Comparison of ENCODE assay signal across 6 cellular contexts in genomic region chr14:22887260-22887989, GRCh38. TPM values are rescaled to one million over a fixed set of nuclear protein-coding genes. Genes with fewer than 3 reads are reported as not detected.
DNase-seq lines count a peak whose midpoint lies in the region; ATAC-seq, FAIRE-seq and TF ChIP-seq lines count a peak whose summit lies in the region.

No MANE protein-coding gene starts in this region.

- in situ Hi-C loops in HAP-1 (cut with MboI; ENCODE audit: low sequenced_read_pairs) = no loop called here

- H3K27ac ChIP-seq in endodermal cell (ENCODE audit: low read depth, low read length) (peak overlapping the region; percentile 97), pancreas (peak overlapping the region; percentile 40 to 77 (median 65))

- 6 to 25% methylated on average over 6 to 11 of the region's 11 CpGs for WGBS in endodermal cell (ENCODE audit: insufficient coverage in 1 of 2, insufficient read length in 1 of 2), 2 experiments
- WGBS in pancreas, 2 donors = 18 to 19% methylated on average over 11 of the region's 11 CpGs

- H3K9me3 Mint-ChIP-seq in endodermal cell = peaks cover 2% of the 10 kb centered on the region

- H3K9me3 ChIP-seq in endodermal cell (ENCODE audit: control insufficient read depth, low read length) = no peaks in the 10 kb centered on the region
- H3K9me3 ChIP-seq in pancreas = no peaks in the 10 kb centered on the region
- H3K9me3 ChIP-seq in HAP-1 = no peaks in the 10 kb centered on the region

- peak overlapping the region; percentile 99 for H3K27ac Mint-ChIP-seq in endodermal cell

- H3K27me3 ChIP-seq in endodermal cell (ENCODE audit: control insufficient read depth, insufficient read depth, low read length, poor library complexity, severe bottlenecking) (peaks cover 4% of the 10 kb centered on the region), pancreas (no peaks in the 10 kb centered on the region), HAP-1 (ENCODE audit: low read depth) (no peaks in the 10 kb centered on the region)

- FAIRE-seq in pancreas (lab: Jason Lieb, UNC) = no peak

- H3K4me3 Mint-ChIP-seq in endodermal cell = peak overlapping the region; percentile 80

- H3K27me3 Mint-ChIP-seq in endodermal cell (ENCODE audit: insufficient read depth) = peaks cover 26% of the 10 kb centered on the region

- ATAC-seq in GM18517 (IDR thresholded peaks at IDR 0.05; ENCODE audit: unreplicated experiment) (peak; percentile 39), HG03280 (IDR thresholded peaks at IDR 0.05; ENCODE audit: unreplicated experiment) (peak; percentile 42), pancreas (peak; percentile 81 to 87 (median 84))

- intact Hi-C loops in pancreas (cut with DNase I) = no loop called here

- peaks cover 3% of the 10 kb centered on the region for H3K36me3 Mint-ChIP-seq in endodermal cell (ENCODE audit: low read depth)

- H3K9ac ChIP-seq in endodermal cell (ENCODE audit: extremely low read depth, low read length, poor library complexity, severe bottlenecking) = peak overlapping the region; percentile 83

- DNase-seq in RKO (ENCODE audit: low spot score) = peak; percentile 87
- DNase-seq in endodermal cell = peak; percentile 89
- peak in 4 of 6 donors; percentile 61 to 83 (median 70) for DNase-seq in pancreas
- no peak for DNase-seq in HAP-1 (ENCODE audit: low spot score in 2 of 2)

- H3K36me3 ChIP-seq in endodermal cell (ENCODE audit: control insufficient read depth, insufficient read depth, low read length) (no peaks in the 10 kb centered on the region), pancreas (no peaks in the 10 kb centered on the region), HAP-1 (replicated peaks) (no peaks in the 10 kb centered on the region)

- H3K4me1 ChIP-seq in endodermal cell (ENCODE audit: control insufficient read depth, insufficient read depth, low read length) (peaks cover 19% of the 10 kb centered on the region), pancreas (peaks cover 0 to 11% (median 5%) of the 10 kb centered on the region in 3 donors), HAP-1 (peaks cover 4% of the 10 kb centered on the region)

- H3K4me3 ChIP-seq in endodermal cell (ENCODE audit: low read length) (peak overlapping the region; percentile 93), pancreas (peak overlapping the region; percentile 39 to 74 (median 59)), HAP-1 (no peak overlapping the region)

- TF ChIP-seq CTCF in endodermal cell (conservative IDR thresholded peaks at IDR 0.05) = no peak
- TF ChIP-seq CTCF in pancreas (IDR thresholded peaks at IDR 0.05) = no peak

- peaks cover 19% of the 10 kb centered on the region for H3K4me1 Mint-ChIP-seq in endodermal cell

RNA-seq across cellular contexts. Expression of gene REM2, which starts 4.4 kb away (rescaled TPM):
- 1 to 10 TPM in 1 of 2 donors, under 1 TPM in 1; 0.77 to 1.2 TPM for total RNA-seq in endodermal cell
- polyA plus RNA-seq in endodermal cell (2013, experiment 1 of 2) = 5.9 TPM
- 5.5 TPM for polyA plus RNA-seq in endodermal cell (2013, experiment 2 of 2)
- total RNA-seq in pancreas = under 1 TPM in 5 of 6 donors, not detected in 1; 0.16 to 0.41 (median 0.28) TPM
- 1 to 10 TPM in 1 of 2 donors, under 1 TPM in 1; 0.72 to 2.5 TPM for polyA plus RNA-seq in pancreas

RNA-seq across cellular contexts. Expression of gene LRP10, which starts 15.9 kb away (rescaled TPM):
- total RNA-seq in endodermal cell (10 to 100 TPM; 28.9 to 41.5 TPM), pancreas (10 to 100 TPM; 49.5 to 86.2 (median 52.5) TPM)
- polyA plus RNA-seq in endodermal cell (2013, experiment 1 of 2) = 21.8 TPM
- polyA plus RNA-seq in endodermal cell (2013, experiment 2 of 2) = 22.8 TPM
- polyA plus RNA-seq in pancreas = 10 to 100 TPM; 14.7 to 22.7 TPM

RNA-seq across cellular contexts. Expression of gene RBM23, which starts 31.5 kb away (rescaled TPM):
- total RNA-seq in endodermal cell = 10 to 100 TPM; 52.0 to 68.6 TPM
- 57.2 TPM for polyA plus RNA-seq in endodermal cell (2013, experiment 1 of 2)
- polyA plus RNA-seq in endodermal cell (2013, experiment 2 of 2) = 52.1 TPM
- 10 to 100 TPM; 20.9 to 39.4 (median 30.6) TPM for total RNA-seq in pancreas
- polyA plus RNA-seq in pancreas = 10 to 100 TPM; 30.4 to 58.6 TPM

RNA-seq across cellular contexts. Expression of gene PRMT5, which starts 41.8 kb away (rescaled TPM):
- total RNA-seq in endodermal cell (100 to 1,000 TPM; 111 to 112 TPM), pancreas (10 to 100 TPM; 16.3 to 31.8 (median 29.2) TPM)
- polyA plus RNA-seq in endodermal cell (2013, experiment 1 of 2) = 114 TPM
- 97.8 TPM for polyA plus RNA-seq in endodermal cell (2013, experiment 2 of 2)
- 10 to 100 TPM; 15.6 to 27.5 TPM for polyA plus RNA-seq in pancreas

RNA-seq across cellular contexts. Expression of gene MMP14, which starts 51.0 kb away (rescaled TPM):
- total RNA-seq in endodermal cell (100 to 1,000 TPM; 181 to 220 TPM), pancreas (100 to 1,000 TPM in 1 of 6 donors, 10 to 100 TPM in 5; 21.5 to 146 (median 34.0) TPM)
- polyA plus RNA-seq in endodermal cell (2013, experiment 1 of 2) = 75.6 TPM
- 86.6 TPM for polyA plus RNA-seq in endodermal cell (2013, experiment 2 of 2)
- polyA plus RNA-seq in pancreas = 10 to 100 TPM; 18.7 to 61.8 TPM

Comparison
In these comparisons a context has a peak if more than half of its experiments do, and no peak if none do; other contexts are left out.
1. DNase-seq: peak in RKO (single experiment), endodermal cell (single experiment) and pancreas (4 of 6); none in HAP-1 (0 of 2).
2. Peak in every context shown above with its lines, with median percentiles within 50 percentile points of each other: ATAC-seq.